Comparison of ENCODE assay signal across 19 cellular contexts in the genomic region with DNA sequence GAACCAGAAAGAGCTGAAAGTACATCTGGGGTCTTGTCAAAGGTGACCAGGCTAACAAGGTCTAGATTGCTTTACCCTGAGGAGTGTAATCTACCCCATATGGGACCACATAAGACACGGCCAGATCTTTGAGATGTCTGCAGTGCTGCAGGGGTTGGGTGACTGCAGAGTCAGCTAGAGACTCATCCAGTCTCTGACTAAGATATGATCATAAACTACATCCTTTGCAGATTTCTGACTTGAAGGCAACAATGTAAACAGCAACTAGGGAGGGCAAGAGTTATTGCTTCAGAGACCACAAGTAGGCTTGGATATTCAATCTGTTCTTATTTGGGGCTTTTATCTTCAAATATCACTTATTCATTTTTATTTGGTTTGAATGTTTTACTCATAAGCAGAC.
"Had no signal": no experiment of that assay in that cellular context is flagged by ENCODE, and none has a peak within 500 bp of the region (broad histone marks: within the 10 kb centered on the region; RNA-seq: fewer than 3 reads in every experiment).

No MANE protein-coding gene starts in this region.

- H3K36me3 ChIP-seq: left ventricle myocardium inferior, neural progenitor cell, thoracic aorta, upper lobe of left lung had no signal

- H3K9me3 ChIP-seq: thoracic aorta, upper lobe of left lung had no signal

- H3K4me1 ChIP-seq: left ventricle myocardium inferior, upper lobe of left lung had no signal

- ATAC-seq: activated naive CD8-positive, alpha-beta T cell treated with anti-CD3 and anti-CD28 coated beads, Interleukin-2, amount 50 U/mL, for 24 hours; naive thymus-derived CD8-positive, alpha-beta T cell; sciatic nerve had no signal

- H3K4me3 ChIP-seq: left ventricle myocardium inferior, neural progenitor cell, thoracic aorta, upper lobe of left lung had no signal

- H3K27ac ChIP-seq: left ventricle myocardium inferior, neural progenitor cell, thoracic aorta, upper lobe of left lung had no signal

- DNase-seq: activated CD4-positive, alpha-beta memory T cell treated with anti-CD3 and anti-CD28 coated beads for 36 hours; activated CD4-positive, alpha-beta T cell treated with anti-CD3 and anti-CD28 coated beads for 4 hours; activated CD4-positive, CD25-positive, alpha-beta regulatory T cell; activated effector memory CD4-positive, alpha-beta T cell treated with anti-CD3 and anti-CD28 coated beads, Interleukin-2, amount 50 U/mL, for 16 hours; activated naive CD4-positive, alpha-beta T cell treated with anti-CD3 and anti-CD28 coated beads, Interleukin-2, amount 50 U/mL, for 16 hours; activated naive CD8-positive, alpha-beta T cell treated with anti-CD3 and anti-CD28 coated beads, Interleukin-2, amount 50 U/mL, for 24 hours; activated T-cell treated with anti-CD3 and anti-CD28 coated beads for 4 hours; hippocampal formation; kidney glomerular epithelial cell; left ventricle myocardium inferior; mammary epithelial cell; naive thymus-derived CD8-positive, alpha-beta T cell; stimulated activated CD4-positive, alpha-beta T cell treated with anti-CD3 and anti-CD28 coated beads, Interleukin-4, amount 100 ng/mL, for 1 hour; stimulated activated naive CD4-positive, alpha-beta T cell; T-helper 9 cell; upper lobe of left lung had no signal

- H3K27me3 ChIP-seq: neural progenitor cell, upper lobe of left lung had no signal
